Comparison of ENCODE assay signal across 1 cellular context in genomic region chr5:157390179-157390923, GRCh38.
A peak's percentile ranks its signal among the peaks of the same experiment; 100 is the strongest.
TF ChIP-seq lines count a peak whose summit lies in the region.

No MANE protein-coding gene starts in this region.

TF ChIP-seq in HepG2, 621 proteins besides CTCF, POLR2A, EP300 and RAD21 (continued from another document and continues in another):
- TF ChIP-seq ZNF687 (CRISPR knock-in tag; IDR thresholded peaks at IDR 0.05): peak; percentile 86
- TF ChIP-seq ZNF441 (CRISPR knock-in tag; IDR thresholded peaks at IDR 0.05; ENCODE audit: borderline replicate concordance): no peak
- TF ChIP-seq GATA4 (IDR thresholded peaks at IDR 0.05; ENCODE audit: borderline replicate concordance, low read depth): no peak
- no peak for TF ChIP-seq KLF6 (CRISPR knock-in tag; IDR thresholded peaks at IDR 0.05)
- peak; percentile 40; the same call in 1 of the 2 replicates for TF ChIP-seq KDM5B (CRISPR knock-in tag; IDR thresholded peaks at IDR 0.05; ENCODE audit: borderline replicate concordance)
- TF ChIP-seq ZBTB37 (CRISPR knock-in tag; IDR thresholded peaks at IDR 0.05): peak; percentile 95
- no peak for TF ChIP-seq KLF9 (CRISPR knock-in tag; IDR thresholded peaks at IDR 0.05; ENCODE audit: low read depth)
- TF ChIP-seq RBAK (CRISPR knock-in tag; IDR thresholded peaks at IDR 0.05): no peak
- no peak for TF ChIP-seq ZNF280D (CRISPR knock-in tag; IDR thresholded peaks at IDR 0.05)
- TF ChIP-seq ZNF3 (CRISPR knock-in tag; IDR thresholded peaks at IDR 0.05): no peak
- TF ChIP-seq ZNF609 (CRISPR knock-in tag; IDR thresholded peaks at IDR 0.05; ENCODE audit: borderline replicate concordance): 0 out of 2 replicates have a peak, but pooled peaks have one; percentile 40
- TF ChIP-seq ZNF598 (CRISPR knock-in tag; IDR thresholded peaks at IDR 0.05; ENCODE audit: borderline replicate concordance): 0 out of 2 replicates have a peak, but pooled peaks have one; percentile 35
- TF ChIP-seq ZNF331 (CRISPR knock-in tag; IDR thresholded peaks at IDR 0.05): 0 out of 2 replicates have a peak, but pooled peaks have one; percentile 29
- TF ChIP-seq MLX (CRISPR knock-in tag; IDR thresholded peaks at IDR 0.05): 0 out of 2 replicates have a peak, but pooled peaks have one; percentile 12
- no peak for TF ChIP-seq ZNF513 (CRISPR knock-in tag; conservative IDR thresholded peaks at IDR 0.05)
- no peak for TF ChIP-seq GMEB2 (CRISPR knock-in tag; IDR thresholded peaks at IDR 0.05; ENCODE audit: low read depth)
- TF ChIP-seq PHF21A (CRISPR knock-in tag; IDR thresholded peaks at IDR 0.05): no peak
- peak; percentile 41; the same call in 1 of the 2 replicates for TF ChIP-seq TBX2 (CRISPR knock-in tag; IDR thresholded peaks at IDR 0.05; ENCODE audit: borderline replicate concordance)
- TF ChIP-seq SOX13 (IDR thresholded peaks at IDR 0.05): no peak
- TF ChIP-seq SOX13 (CRISPR knock-in tag; conservative IDR thresholded peaks at IDR 0.05 in 1 of 2, IDR thresholded peaks at IDR 0.05 in 1 of 2): peak in 1 of 2 experiments; percentile 29; a peak in 1 of 4 replicates
- no peak for TF ChIP-seq SALL2 (CRISPR knock-in tag; IDR thresholded peaks at IDR 0.05)
- no peak for TF ChIP-seq THAP9 (CRISPR knock-in tag; IDR thresholded peaks at IDR 0.05; ENCODE audit: borderline replicate concordance)
- TF ChIP-seq NFATC3 (CRISPR knock-in tag; IDR thresholded peaks at IDR 0.05): no peak
- no peak for TF ChIP-seq ETS1 (CRISPR knock-in tag; IDR thresholded peaks at IDR 0.05)
- no peak for TF ChIP-seq ESRRA (CRISPR knock-in tag; IDR thresholded peaks at IDR 0.05; ENCODE audit: low read depth)
- no peak for TF ChIP-seq KDM2A (CRISPR knock-in tag; IDR thresholded peaks at IDR 0.05; ENCODE audit: borderline replicate concordance, low read depth)
- TF ChIP-seq PAF1 (CRISPR knock-in tag; IDR thresholded peaks at IDR 0.05): no peak
- no peak for TF ChIP-seq DDIT3 (CRISPR knock-in tag; IDR thresholded peaks at IDR 0.05)
- TF ChIP-seq ATF7 (IDR thresholded peaks at IDR 0.05): no peak
- TF ChIP-seq ATF7 (CRISPR knock-in tag; IDR thresholded peaks at IDR 0.05): no peak
- no peak for TF ChIP-seq HNRNPL (IDR thresholded peaks at IDR 0.05; ENCODE audit: low read depth, low read length)
- TF ChIP-seq JARID2 (CRISPR knock-in tag; IDR thresholded peaks at IDR 0.05; ENCODE audit: insufficient replicate concordance): no peak
- TF ChIP-seq NFYB (CRISPR knock-in tag; IDR thresholded peaks at IDR 0.05): 0 out of 2 replicates have a peak, but pooled peaks have one; percentile 17
- TF ChIP-seq NFRKB (IDR thresholded peaks at IDR 0.05): no peak
- TF ChIP-seq POGZ (CRISPR knock-in tag; IDR thresholded peaks at IDR 0.05): peak; percentile 72
- no peak for TF ChIP-seq ZC3H4 (CRISPR knock-in tag; IDR thresholded peaks at IDR 0.05; ENCODE audit: borderline replicate concordance)
- TF ChIP-seq HNRNPLL (IDR thresholded peaks at IDR 0.05; ENCODE audit: low read depth, low read length, poor library complexity, severe bottlenecking): no peak
- no peak for TF ChIP-seq ZNF841 (CRISPR knock-in tag; IDR thresholded peaks at IDR 0.05; ENCODE audit: borderline replicate concordance)
